In the genomic region with DNA sequence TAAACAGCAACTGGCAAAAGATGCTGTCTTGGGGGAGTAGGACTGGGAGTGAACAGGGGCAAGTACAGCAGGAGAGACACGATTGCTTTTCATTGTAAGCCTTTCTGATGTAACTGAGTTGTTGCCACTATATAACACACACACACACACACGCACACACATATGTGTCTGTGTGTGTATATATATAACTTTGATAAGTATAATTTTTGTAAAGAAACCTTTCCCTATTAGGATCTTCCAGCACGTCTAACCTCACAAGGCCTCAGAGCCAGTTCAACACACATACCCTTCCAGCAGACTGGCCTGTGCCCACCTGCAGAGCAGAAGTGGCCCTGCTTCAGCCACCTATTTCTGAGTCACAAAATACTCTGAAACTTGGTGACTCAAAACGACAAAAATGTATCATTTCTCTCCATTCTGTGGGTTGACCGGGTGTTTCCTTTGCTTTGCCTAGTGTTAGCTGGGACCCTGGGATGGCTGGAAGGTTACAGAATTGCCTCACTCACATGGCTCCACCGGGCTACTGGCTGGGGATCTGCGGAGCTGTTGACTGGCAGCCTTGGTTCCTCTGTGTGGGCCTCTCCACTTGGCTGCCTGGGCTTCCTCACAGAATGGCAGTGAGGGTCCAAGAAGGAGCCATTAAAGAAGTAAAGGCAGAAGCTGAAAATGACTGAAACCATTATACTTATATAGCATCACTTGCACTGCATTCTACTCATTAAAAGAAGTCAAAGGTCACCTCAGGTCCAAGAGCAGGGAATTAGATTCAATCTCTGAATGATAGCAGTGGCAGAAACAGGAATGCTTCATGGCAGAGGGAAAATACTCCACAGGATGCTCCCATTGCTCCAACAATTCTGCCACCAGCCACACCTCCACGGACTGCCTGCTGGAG, we compare ENCODE assay signal across 8 cellular contexts.
A peak's percentile ranks its signal among the peaks of the same experiment; 100 is the strongest.
DNase-seq lines count a peak whose midpoint lies in the region; ATAC-seq and TF ChIP-seq lines count a peak whose summit lies in the region.

No MANE protein-coding gene starts in this region.

- H3K27me3 ChIP-seq in trophoblast cell (ENCODE audit: insufficient read depth, low read length), result no peaks in the 10 kb centered on the region
- no peaks in the 10 kb centered on the region for H3K27me3 ChIP-seq in thyroid gland

- H3K18ac ChIP-seq in trophoblast cell (ENCODE audit: low read length), result no peak overlapping the region

- H3K14ac ChIP-seq in trophoblast cell (ENCODE audit: low read length), result no peak overlapping the region

- no peaks in the 10 kb centered on the region for H3K36me3 Mint-ChIP-seq in CD14-positive monocyte

- H4K8ac ChIP-seq in trophoblast cell (ENCODE audit: low read depth, low read length), result no peak overlapping the region

- H3K9me3 ChIP-seq in trophoblast cell (ENCODE audit: insufficient read depth, low read depth, low read length) (no peaks in the 10 kb centered on the region), thyroid gland (no peaks in the 10 kb centered on the region)

- no peak overlapping the region for H3K4ac ChIP-seq in trophoblast cell (ENCODE audit: low read depth, low read length)

- TF ChIP-seq POLR2A in thyroid gland (IDR thresholded peaks at IDR 0.05), result no peak

- no peak overlapping the region for H3K27ac ChIP-seq in trophoblast cell (ENCODE audit: low read depth, low read length)
- no peak overlapping the region for H3K27ac ChIP-seq in thyroid gland

- TF ChIP-seq CTCF in CD14-positive monocyte (IDR thresholded peaks at IDR 0.05) (no peak), thyroid gland (IDR thresholded peaks at IDR 0.05) (no peak)

- no peak overlapping the region for H4K12ac ChIP-seq in trophoblast cell (ENCODE audit: low read depth, low read length)

- no peak overlapping the region for H4K91ac ChIP-seq in trophoblast cell (ENCODE audit: low read depth, low read length)

- H3K4me1 ChIP-seq in trophoblast cell (ENCODE audit: control insufficient read depth in 1 of 2, insufficient read depth in 2 of 2, low read length in 2 of 2) (no peaks in the 10 kb centered on the region), thyroid gland (peaks cover 8 to 27% of the 10 kb centered on the region in 2 donors)

- no peaks in the 10 kb centered on the region for H3K36me3 ChIP-seq in trophoblast cell (ENCODE audit: control insufficient read depth in 1 of 2, insufficient read depth in 2 of 2, low read length in 2 of 2)
- H3K36me3 ChIP-seq in thyroid gland, result no peaks in the 10 kb centered on the region

- no peak overlapping the region for H2BK120ac ChIP-seq in trophoblast cell (ENCODE audit: insufficient read depth, low read length, poor library complexity)

- no peak overlapping the region for H3K27ac Mint-ChIP-seq in CD14-positive monocyte

- H3K4me1 Mint-ChIP-seq in CD14-positive monocyte, result peaks cover 10% of the 10 kb centered on the region

- no peak overlapping the region for H2BK5ac ChIP-seq in trophoblast cell (ENCODE audit: low read depth, low read length, poor library complexity)

- H3K4me3 ChIP-seq in trophoblast cell (ENCODE audit: low read depth, low read length) (no peak overlapping the region), thyroid gland (replicated peaks in 1 of 3) (no peak overlapping the region)

- no CpG with 5 or more reads among the region's 8 CpGs for WGBS in trophoblast cell (ENCODE audit: extremely low coverage, insufficient coverage, insufficient read length)
- 92 to 96% methylated on average over 8 of the region's 8 CpGs for WGBS in thyroid gland, 2 donors

- ATAC-seq in GM18868 (IDR thresholded peaks at IDR 0.05; ENCODE audit: unreplicated experiment) (peak; percentile 94), GM21528 (IDR thresholded peaks at IDR 0.05; ENCODE audit: low FRiP score, unreplicated experiment) (peak; percentile 88), HG03469 (IDR thresholded peaks at IDR 0.05; ENCODE audit: unreplicated experiment) (peak; percentile 92)

- no peaks in the 10 kb centered on the region for H3K27me3 Mint-ChIP-seq in CD14-positive monocyte (ENCODE audit: low read depth in 3 of 3)

- peaks cover 0 to 3% (median 0%) of the 10 kb centered on the region in 7 donors for H3K9me3 Mint-ChIP-seq in CD14-positive monocyte

- no peak overlapping the region for H3K23ac ChIP-seq in trophoblast cell (ENCODE audit: low read length)

- intact Hi-C loops in CD14-positive monocyte (cut with micrococcal nuclease), result no loop called here
- intact Hi-C loops in thyroid gland (cut with DNase I), result no loop called here

- no peak overlapping the region for H2AK5ac ChIP-seq in trophoblast cell (ENCODE audit: low read length)

- H3K4me2 ChIP-seq in trophoblast cell (ENCODE audit: low read length), result no peak overlapping the region

- H2AFZ ChIP-seq in trophoblast cell (ENCODE audit: insufficient read depth, low read length, poor library complexity), result no peak overlapping the region

- no peaks in the 10 kb centered on the region for H3K79me2 ChIP-seq in trophoblast cell (ENCODE audit: control insufficient read depth, insufficient read depth, low read length, poor library complexity)

- H3K79me1 ChIP-seq in trophoblast cell (ENCODE audit: low read length), result no peaks in the 10 kb centered on the region

- DNase-seq in trophoblast cell, result peak; percentile 78 to 92
- DNase-seq in CD14-positive monocyte (ENCODE audit: low spot score), result no peak
- no peak for DNase-seq in NCI-H1417 (lab: John Stamatoyannopoulos, UW)
- no peak for DNase-seq in activated CD4-positive, alpha-beta T cell treated with anti-CD3 and anti-CD28 coated beads, Interleukin-2, amount 50 U/mL, for 1 hour
- no peak for DNase-seq in thyroid gland

- H3K4me3 Mint-ChIP-seq in CD14-positive monocyte, result no peak overlapping the region

- H3K9ac ChIP-seq in trophoblast cell (ENCODE audit: low read length), result no peak overlapping the region

- H2BK12ac ChIP-seq in trophoblast cell (ENCODE audit: low read length), result no peak overlapping the region

Comparison
In these comparisons a context has a peak if more than half of its experiments do, and no peak if none do; other contexts are left out.
1. DNase-seq: peak in trophoblast cell (2 of 2); none in CD14-positive monocyte (single experiment), NCI-H1417 (0 of 3), activated CD4-positive, alpha-beta T cell treated with anti-CD3 and anti-CD28 coated beads, Interleukin-2, amount 50 U/mL, for 1 hour (single experiment) and thyroid gland (0 of 2).
2. Peak in every context shown above with its lines, with median percentiles within 50 percentile points of each other: ATAC-seq.